Comparison of ENCODE assay signal across 1 cellular context in genomic region chr1:56509713-56510641, GRCh38.
TF ChIP-seq lines count a peak whose summit lies in the region.

No MANE protein-coding gene starts in this region.

TF ChIP-seq in HepG2, 621 proteins besides CTCF, POLR2A, EP300 and RAD21 (continued from another document):
- TF ChIP-seq RERE (CRISPR knock-in tag; IDR thresholded peaks at IDR 0.05; ENCODE audit: low read depth) (no peak), BRD4 (CRISPR knock-in tag; IDR thresholded peaks at IDR 0.05) (peak; percentile 72; the same call in 1 of the 2 replicates), HNF4A (CRISPR knock-in tag; IDR thresholded peaks at IDR 0.05) (peak; percentile 82), ZNF674 (CRISPR knock-in tag; IDR thresholded peaks at IDR 0.05; ENCODE audit: low read depth) (no peak), GMEB1 (CRISPR knock-in tag; IDR thresholded peaks at IDR 0.05; ENCODE audit: borderline replicate concordance) (no peak), ISX (CRISPR knock-in tag; conservative IDR thresholded peaks at IDR 0.05) (no peak), ZNF136 (CRISPR knock-in tag; IDR thresholded peaks at IDR 0.05; ENCODE audit: low read depth) (no peak), SP140L (CRISPR knock-in tag; IDR thresholded peaks at IDR 0.05; ENCODE audit: borderline replicate concordance) (no peak), RBFOX2 (IDR thresholded peaks at IDR 0.05; ENCODE audit: low read depth, low read length) (no peak), ZUFSP (CRISPR knock-in tag; IDR thresholded peaks at IDR 0.05; ENCODE audit: borderline replicate concordance) (no peak), CREM (IDR thresholded peaks at IDR 0.05) (peak; percentile 27; the same call in 1 of the 2 replicates), CREM (CRISPR knock-in tag; IDR thresholded peaks at IDR 0.05) (no peak), RXRA (CRISPR knock-in tag; IDR thresholded peaks at IDR 0.05) (peak; percentile 41; the same call in 1 of the 2 replicates), ZNF577 (CRISPR knock-in tag; IDR thresholded peaks at IDR 0.05; ENCODE audit: borderline replicate concordance, low read depth) (no peak)
TF ChIP-seq in HepG2: peak in this region for 73.
